ENCODE assay signal across 10 cellular contexts in the genomic region with DNA sequence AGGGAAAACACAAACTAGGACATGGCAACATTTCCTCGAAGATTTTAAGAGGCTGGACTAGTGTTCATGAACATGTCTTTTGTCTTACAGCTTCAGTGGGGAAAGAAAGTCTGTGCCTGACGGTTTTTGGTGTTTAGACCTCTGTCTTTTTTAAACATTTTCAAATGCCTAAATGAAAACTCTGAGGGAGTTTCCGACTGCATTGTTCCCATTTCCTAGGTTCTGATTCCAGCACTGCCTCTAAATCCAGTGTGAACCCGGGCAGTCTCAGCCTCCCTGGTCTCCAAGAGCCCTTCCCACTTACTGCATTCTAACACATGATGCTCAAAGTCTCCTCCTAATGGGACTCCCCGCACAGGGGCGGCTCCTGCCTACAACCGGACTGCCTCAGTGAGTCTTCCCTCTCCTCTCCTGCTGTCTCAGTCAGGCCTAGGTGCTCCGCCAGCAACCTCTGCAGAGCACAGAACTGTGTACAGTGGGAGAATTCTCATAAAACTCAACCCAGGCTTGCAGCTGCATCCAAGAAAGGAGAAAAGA. TPM values are rescaled to one million over a fixed set of nuclear protein-coding genes. Genes with fewer than 3 reads are reported as not detected.
DNase-seq lines count a peak whose midpoint lies in the region; ATAC-seq, FAIRE-seq and TF ChIP-seq lines count a peak whose summit lies in the region.
"Had no signal": no experiment of that assay in that cellular context is flagged by ENCODE, and none has a peak within 500 bp of the region (broad histone marks: within the 10 kb centered on the region; RNA-seq: fewer than 3 reads in every experiment).

No MANE protein-coding gene starts in this region.

- peaks cover 19% of the 10 kb centered on the region for H3K36me3 Mint-ChIP-seq in HFFc6 (ENCODE audit: low read depth)
- H3K36me3 Mint-ChIP-seq in activated T-helper 2 cell treated with anti-CD3 and anti-CD28 coated beads, Interferon-gamma antibody, Interleukin-2, Interleukin-4, amounts not matched to agents 10 μg/mL and 5 μg/mL and 100 μg/mL, durations not matched to agents 14 hours and 24 hours and 36 hours (ENCODE audit: low read depth): peaks cover 52% of the 10 kb centered on the region

- no peak for ATAC-seq in HG02623 (IDR thresholded peaks at IDR 0.05; ENCODE audit: unreplicated experiment)

- TF ChIP-seq CTCF in HFFc6 (IDR thresholded peaks at IDR 0.05): no peak
- peak; percentile 14 for TF ChIP-seq CTCF in left ventricle myocardium inferior (IDR thresholded peaks at IDR 0.05; ENCODE audit: borderline replicate concordance)
- TF ChIP-seq CTCF in kidney (IDR thresholded peaks at IDR 0.05; ENCODE audit: borderline replicate concordance, extremely low read depth, insufficient read depth): no peak

- H3K9ac ChIP-seq in kidney (ENCODE audit: low read length in 2 of 2): no peak overlapping the region

- peak overlapping the region; percentile 78 for H3K27ac ChIP-seq in left ventricle myocardium inferior (replicated peaks)
- H3K27ac ChIP-seq in skin epidermis: peak overlapping the region in 20 of 21 experiments; percentile 32 to 95 (median 72)
- no peak overlapping the region for H3K27ac ChIP-seq in kidney (ENCODE audit: low read depth in 2 of 2, low read length in 2 of 2)

- FAIRE-seq in kidney (lab: Jason Lieb, UNC): no peak

- DNase-seq in HFFc6 (no peak), left ventricle myocardium inferior (no peak), kidney (no peak), SKM-1 treated with dmso at 0.1 percent for 144 hours (lab: John Stamatoyannopoulos, UW; ENCODE audit: unreplicated experiment) (no peak), activated gamma-delta T cell treated with Interleukin-2 at 50 U/mL for 16 hours (no peak)
- DNase-seq in activated T-helper 2 cell treated with anti-CD3 and anti-CD28 coated beads, Interferon-gamma antibody, Interleukin-2, Interleukin-4, amounts not matched to agents 10 μg/mL and 5 μg/mL and 100 μg/mL, durations not matched to agents 14 hours and 24 hours and 36 hours (ENCODE audit: low spot score): no peak
- DNase-seq: NCI-H1048 had no signal

- H3K27ac Mint-ChIP-seq in HFFc6: peak overlapping the region; percentile 87
- peak overlapping the region; percentile 98 for H3K27ac Mint-ChIP-seq in activated T-helper 2 cell treated with anti-CD3 and anti-CD28 coated beads, Interferon-gamma antibody, Interleukin-2, Interleukin-4, amounts not matched to agents 10 μg/mL and 5 μg/mL and 100 μg/mL, durations not matched to agents 14 hours and 24 hours and 36 hours

- H3K4me1 ChIP-seq in left ventricle myocardium inferior: peaks cover 72% of the 10 kb centered on the region
- peaks cover 25 to 42% of the 10 kb centered on the region in 2 donors for H3K4me1 ChIP-seq in kidney (ENCODE audit: control insufficient read depth in 1 of 2, insufficient read depth in 1 of 2, low read depth in 1 of 2, low read length in 2 of 2)

- H3K27me3 Mint-ChIP-seq in HFFc6 (ENCODE audit: insufficient read depth): no peaks in the 10 kb centered on the region; the same call in 1 of the 2 replicates
- H3K27me3 Mint-ChIP-seq in activated T-helper 2 cell treated with anti-CD3 and anti-CD28 coated beads, Interferon-gamma antibody, Interleukin-2, Interleukin-4, amounts not matched to agents 10 μg/mL and 5 μg/mL and 100 μg/mL, durations not matched to agents 14 hours and 24 hours and 36 hours (ENCODE audit: low read depth): no peaks in the 10 kb centered on the region

- H3K4me1 Mint-ChIP-seq in HFFc6 (ENCODE audit: low read depth): peaks cover 85% of the 10 kb centered on the region
- peaks cover 95% of the 10 kb centered on the region for H3K4me1 Mint-ChIP-seq in activated T-helper 2 cell treated with anti-CD3 and anti-CD28 coated beads, Interferon-gamma antibody, Interleukin-2, Interleukin-4, amounts not matched to agents 10 μg/mL and 5 μg/mL and 100 μg/mL, durations not matched to agents 14 hours and 24 hours and 36 hours (ENCODE audit: low read depth)

- no peaks in the 10 kb centered on the region for H3K27me3 ChIP-seq in left ventricle myocardium inferior (ENCODE audit: low read depth)

- H3K36me3 ChIP-seq in left ventricle myocardium inferior (peaks cover 19% of the 10 kb centered on the region), kidney (ENCODE audit: control insufficient read depth in 1 of 2, insufficient read depth in 2 of 2, low read length in 2 of 2) (peaks cover 4 to 11% of the 10 kb centered on the region in 2 donors)

- H3K4me3 ChIP-seq in left ventricle myocardium inferior (peak overlapping the region; percentile 7), skin epidermis (no peak overlapping the region), kidney (ENCODE audit: low read length in 2 of 2) (no peak overlapping the region)

- intact Hi-C loops in activated T-helper 2 cell treated with anti-CD3 and anti-CD28 coated beads, Interferon-gamma antibody, Interleukin-2, Interleukin-4, amounts not matched to agents 10 μg/mL and 5 μg/mL and 100 μg/mL, durations not matched to agents 14 hours and 24 hours and 36 hours (cut with micrococcal nuclease): no loop called here
- intact Hi-C loops in left ventricle myocardium inferior (cut with micrococcal nuclease): no loop called here
- intact Hi-C loops in kidney (cut with DNase I): no loop called here

- H3K9me3 ChIP-seq in left ventricle myocardium inferior (replicated peaks) (no peaks in the 10 kb centered on the region), kidney (ENCODE audit: control insufficient read depth in 1 of 2, low read length in 2 of 2) (no peaks in the 10 kb centered on the region)

- H3K4me3 Mint-ChIP-seq in HFFc6: peak overlapping the region; percentile 53
- no peak overlapping the region for H3K4me3 Mint-ChIP-seq in activated T-helper 2 cell treated with anti-CD3 and anti-CD28 coated beads, Interferon-gamma antibody, Interleukin-2, Interleukin-4, amounts not matched to agents 10 μg/mL and 5 μg/mL and 100 μg/mL, durations not matched to agents 14 hours and 24 hours and 36 hours (ENCODE audit: low read depth)

- no peaks in the 10 kb centered on the region for H3K9me3 Mint-ChIP-seq in HFFc6
- H3K9me3 Mint-ChIP-seq in activated T-helper 2 cell treated with anti-CD3 and anti-CD28 coated beads, Interferon-gamma antibody, Interleukin-2, Interleukin-4, amounts not matched to agents 10 μg/mL and 5 μg/mL and 100 μg/mL, durations not matched to agents 14 hours and 24 hours and 36 hours: no peaks in the 10 kb centered on the region

RNA-seq across cellular contexts. Expression of gene TBC1D2B, which starts 29.0 kb away (rescaled TPM):
- 10 to 100 TPM; 34.1 to 42.5 (median 38.0) TPM for total RNA-seq in HFFc6 (2021; fragmentation: NEBNext Ultra II Directional; extraction: Animal tissue kit (Norgen Biotek cat#: 25700))
- total RNA-seq in activated T-helper 2 cell treated with anti-CD3 and anti-CD28 coated beads, Interferon-gamma antibody, Interleukin-2, Interleukin-4, amounts not matched to agents 10 μg/mL and 5 μg/mL and 100 μg/mL, durations not matched to agents 14 hours and 24 hours and 36 hours: 55.0 and 63.5 TPM in 2 replicates
- total RNA-seq in left ventricle myocardium inferior (11.7 TPM), kidney (41.6 TPM)
- polyA plus RNA-seq in kidney (ENCODE audit: insufficient read depth, low read depth, low replicate concordance): 8.5 TPM

RNA-seq across cellular contexts. Expression of gene SH2D7, which starts 43.9 kb away (rescaled TPM):
- total RNA-seq in HFFc6 (2021; fragmentation: NEBNext Ultra II Directional; extraction: Animal tissue kit (Norgen Biotek cat#: 25700)): not detected
- not detected in 2 replicates for total RNA-seq in activated T-helper 2 cell treated with anti-CD3 and anti-CD28 coated beads, Interferon-gamma antibody, Interleukin-2, Interleukin-4, amounts not matched to agents 10 μg/mL and 5 μg/mL and 100 μg/mL, durations not matched to agents 14 hours and 24 hours and 36 hours
- total RNA-seq in left ventricle myocardium inferior (not detected), kidney (not detected)
- not detected for polyA plus RNA-seq in kidney (ENCODE audit: insufficient read depth, low read depth, low replicate concordance)
- total RNA-seq: glomerular endothelial cell had no signal

Comparison
In these comparisons a context has a peak if more than half of its experiments do, and no peak if none do; other contexts are left out.
1. H3K27ac ChIP-seq: peak in left ventricle myocardium inferior (single experiment) and skin epidermis (20 of 21); none in kidney (0 of 2).